8 cellular contexts compared by ENCODE assay signal in genomic region chr10:87850742-87851205, GRCh38. TPM values are rescaled to one million over a fixed set of nuclear protein-coding genes. Genes with fewer than 3 reads are reported as not detected.
DNase-seq lines count a peak whose midpoint lies in the region; ATAC-seq and TF ChIP-seq lines count a peak whose summit lies in the region.

No MANE protein-coding gene starts in this region.

- no peaks in the 10 kb centered on the region for H3K4me1 ChIP-seq in endodermal cell (ENCODE audit: control insufficient read depth, insufficient read depth, low read length)
- H3K4me1 ChIP-seq in tibial nerve: peaks cover 0 to 10% (median 0%) of the 10 kb centered on the region in 4 donors

- no peak overlapping the region for H3K9ac ChIP-seq in endodermal cell (ENCODE audit: extremely low read depth, low read length, poor library complexity, severe bottlenecking)

- H3K27me3 ChIP-seq in endodermal cell (ENCODE audit: control insufficient read depth, insufficient read depth, low read length, poor library complexity, severe bottlenecking) (no peaks in the 10 kb centered on the region), tibial nerve (no peaks in the 10 kb centered on the region)

- ATAC-seq in GM21423 (IDR thresholded peaks at IDR 0.05; ENCODE audit: unreplicated experiment): peak; percentile 49
- peak; percentile 70 to 83 for ATAC-seq in naive B cell (ENCODE audit: low read depth in 2 of 2)
- no peak for ATAC-seq in GM21526 (IDR thresholded peaks at IDR 0.05; ENCODE audit: low FRiP score, unreplicated experiment)

- TF ChIP-seq EP300 in tibial nerve (IDR thresholded peaks at IDR 0.05): peak in 1 of 2 donors; percentile 28

- POLR2A ChIA-PET in activated CD4-positive, alpha-beta memory T cell treated with anti-CD3 and anti-CD28 coated beads for 36 hours (lab: Charles Lee): no interaction called here

- intact Hi-C loops in activated CD4-positive, alpha-beta memory T cell treated with anti-CD3 and anti-CD28 coated beads for 36 hours (cut with micrococcal nuclease): no loop called here

- H3K36me3 Mint-ChIP-seq in activated CD4-positive, alpha-beta memory T cell treated with anti-CD3 and anti-CD28 coated beads for 36 hours: no peaks in the 10 kb centered on the region
- H3K36me3 Mint-ChIP-seq in endodermal cell (ENCODE audit: low read depth): no peaks in the 10 kb centered on the region
- H3K36me3 Mint-ChIP-seq in naive B cell: no peaks in the 10 kb centered on the region

- no peak overlapping the region for H3K4me3 ChIP-seq in endodermal cell (ENCODE audit: low read length)
- no peak overlapping the region for H3K4me3 ChIP-seq in tibial nerve

- no peaks in the 10 kb centered on the region for H3K9me3 ChIP-seq in endodermal cell (ENCODE audit: control insufficient read depth, low read length)
- no peaks in the 10 kb centered on the region for H3K9me3 ChIP-seq in tibial nerve

- peaks cover 2% of the 10 kb centered on the region for H3K9me3 Mint-ChIP-seq in activated CD4-positive, alpha-beta memory T cell treated with anti-CD3 and anti-CD28 coated beads for 36 hours
- H3K9me3 Mint-ChIP-seq in endodermal cell (no peaks in the 10 kb centered on the region), naive B cell (peaks cover 0 to 2% (median 0%) of the 10 kb centered on the region in 7 donors)

- H3K27ac ChIP-seq in endodermal cell (ENCODE audit: low read depth, low read length) (no peak overlapping the region), tibial nerve (peak overlapping the region in 1 of 4 donors; percentile 39)

- CTCF ChIA-PET in activated CD4-positive, alpha-beta memory T cell treated with anti-CD3 and anti-CD28 coated beads for 36 hours (lab: Charles Lee): interaction anchor here (0.6 to 4.7 kb wide), 11 partner anchors 8 to 701 kb away, joined by 3 to 24 read pairs (median 4); partner anchors contain the start of gene ATAD1

- no peaks in the 10 kb centered on the region for H3K36me3 ChIP-seq in endodermal cell (ENCODE audit: control insufficient read depth, insufficient read depth, low read length)
- H3K36me3 ChIP-seq in tibial nerve: no peaks in the 10 kb centered on the region

- TF ChIP-seq CTCF in endodermal cell (conservative IDR thresholded peaks at IDR 0.05) (peak; percentile 80), tibial nerve (IDR thresholded peaks at IDR 0.05) (peak; percentile 55 to 74 (median 62))

- peaks cover 8% of the 10 kb centered on the region for H3K4me1 Mint-ChIP-seq in activated CD4-positive, alpha-beta memory T cell treated with anti-CD3 and anti-CD28 coated beads for 36 hours (ENCODE audit: low read depth)
- H3K4me1 Mint-ChIP-seq in endodermal cell (no peaks in the 10 kb centered on the region), naive B cell (peaks cover 4 to 6% (median 5%) of the 10 kb centered on the region in 3 donors)

- WGBS in endodermal cell (ENCODE audit: insufficient coverage in 1 of 2, insufficient read length in 1 of 2), 2 experiments: 23 to 33% methylated on average over 3 to 5 of the region's 5 CpGs
- 16 to 18% methylated on average over 5 of the region's 5 CpGs for WGBS in tibial nerve, 2 donors

- no peak for TF ChIP-seq POLR2A in tibial nerve (IDR thresholded peaks at IDR 0.05)

- H3K27ac Mint-ChIP-seq in activated CD4-positive, alpha-beta memory T cell treated with anti-CD3 and anti-CD28 coated beads for 36 hours: no peak overlapping the region
- H3K27ac Mint-ChIP-seq in endodermal cell (no peak overlapping the region), naive B cell (no peak overlapping the region)

- no peaks in the 10 kb centered on the region for H3K27me3 Mint-ChIP-seq in activated CD4-positive, alpha-beta memory T cell treated with anti-CD3 and anti-CD28 coated beads for 36 hours
- H3K27me3 Mint-ChIP-seq in endodermal cell (ENCODE audit: insufficient read depth) (no peaks in the 10 kb centered on the region), naive B cell (no peaks in the 10 kb centered on the region)

- DNase-seq in AML-193 (lab: John Stamatoyannopoulos, UW): peak; percentile 75 to 81
- peak; percentile 43 for DNase-seq in NCI-H226
- DNase-seq in activated CD4-positive, alpha-beta memory T cell treated with anti-CD3 and anti-CD28 coated beads for 36 hours: peak; percentile 64
- peak; percentile 85 for DNase-seq in endodermal cell
- peak; percentile 34 for DNase-seq in naive B cell
- DNase-seq in tibial nerve (ENCODE audit: low spot score in 2 of 2): peak in 1 of 2 donors; percentile 65

- H3K4me3 Mint-ChIP-seq in activated CD4-positive, alpha-beta memory T cell treated with anti-CD3 and anti-CD28 coated beads for 36 hours: no peak overlapping the region
- H3K4me3 Mint-ChIP-seq in endodermal cell (no peak overlapping the region), naive B cell (peak overlapping the region in 1 of 8 donors; percentile 29)

RNA-seq across cellular contexts. Expression of gene KLLN, which starts 12.6 kb away (rescaled TPM):
- total RNA-seq in activated CD4-positive, alpha-beta memory T cell treated with anti-CD3 and anti-CD28 coated beads for 36 hours: under 1 TPM; 0.19 to 0.29 TPM
- total RNA-seq in endodermal cell (under 1 TPM; 0.49 to 0.51 TPM), tibial nerve (1 to 10 TPM in 2 of 4 donors, under 1 TPM in 2; 0.78 to 2.2 (median 1.3) TPM)
- 0.78 TPM for polyA plus RNA-seq in endodermal cell (2013, experiment 1 of 2)
- polyA plus RNA-seq in endodermal cell (2013, experiment 2 of 2): 0.91 TPM
- under 1 TPM in 5 of 6 donors, not detected in 1; 0.09 to 0.55 (median 0.22) TPM for polyA plus RNA-seq in naive B cell (ENCODE audit: low read depth in 6 of 6)

RNA-seq across cellular contexts. Expression of gene PTEN, which starts 12.7 kb away (rescaled TPM):
- total RNA-seq in activated CD4-positive, alpha-beta memory T cell treated with anti-CD3 and anti-CD28 coated beads for 36 hours: 10 to 100 TPM; 31.9 to 36.8 TPM
- total RNA-seq in endodermal cell: 10 to 100 TPM; 41.7 to 45.0 TPM
- polyA plus RNA-seq in endodermal cell (2013, experiment 1 of 2): 43.7 TPM
- polyA plus RNA-seq in endodermal cell (2013, experiment 2 of 2): 40.6 TPM
- 10 to 100 TPM; 34.1 to 53.4 (median 46.7) TPM for polyA plus RNA-seq in naive B cell (ENCODE audit: low read depth in 6 of 6)
- 100 to 1,000 TPM; 143 to 224 (median 171) TPM for total RNA-seq in tibial nerve

RNA-seq across cellular contexts. Expression of gene ATAD1, which starts 32.7 kb away (rescaled TPM):
- total RNA-seq in activated CD4-positive, alpha-beta memory T cell treated with anti-CD3 and anti-CD28 coated beads for 36 hours: 10 to 100 TPM; 39.4 to 42.8 TPM
- total RNA-seq in endodermal cell (10 to 100 TPM; 55.4 to 68.0 TPM), tibial nerve (10 to 100 TPM; 21.8 to 45.9 (median 26.9) TPM)
- polyA plus RNA-seq in endodermal cell (2013, experiment 1 of 2): 47.6 TPM
- 44.3 TPM for polyA plus RNA-seq in endodermal cell (2013, experiment 2 of 2)
- polyA plus RNA-seq in naive B cell (ENCODE audit: low read depth in 6 of 6): 10 to 100 TPM; 21.1 to 32.2 (median 30.4) TPM
